In genomic region chrX:133364201-133364600, GRCh38 we compare ENCODE assay signal across 20 cellular contexts. TPM values are rescaled to one million over a fixed set of nuclear protein-coding genes. Genes with fewer than 3 reads are reported as not detected.
"Had no signal": no experiment of that assay in that cellular context is flagged by ENCODE, and none has a peak within 500 bp of the region (broad histone marks: within the 10 kb centered on the region; RNA-seq: fewer than 3 reads in every experiment).

No MANE protein-coding gene starts in this region.

- DNase-seq: activated CD4-positive, alpha-beta T cell treated with anti-CD3 and anti-CD28 coated beads, Interleukin-2, amount 50 U/mL, for 48 hours; activated CD8-positive, alpha-beta memory T cell treated with anti-CD3 and anti-CD28 coated beads, Interleukin-2, amount 10 ng/mL, durations not matched to agents 7 days and 5 days; activated gamma-delta T cell; activated T-cell treated with anti-CD3 and anti-CD28 coated beads, Interleukin-2, amount 50 U/mL, for 24 hours; cortex of kidney; effector memory CD4-positive, alpha-beta T cell; foreskin fibroblast; glutamatergic neuron; left colon; nephron progenitor cell; sigmoid colon; stimulated activated CD4-positive, alpha-beta T cell treated with anti-CD3 and anti-CD28 coated beads, Interleukin-2, amount 100 ng/mL, for 48 hours; stimulated activated naive CD4-positive, alpha-beta T cell treated with Interleukin-2 at 50 U/mL for 16 hours; SW 1271; upper lobe of right lung had no signal

- H3K27me3 Mint-ChIP-seq: activated CD8-positive, alpha-beta memory T cell treated with anti-CD3 and anti-CD28 coated beads, Interleukin-2, amount 10 ng/mL, durations not matched to agents 7 days and 5 days; activated naive CD8-positive, alpha-beta T cell had no signal

- H3K9me3 Mint-ChIP-seq: activated T-cell treated with anti-CD3 and anti-CD28 coated beads, Interleukin-2, amount 50 U/mL, for 24 hours; nephron progenitor cell; T-helper 2 cell treated with Interferon-gamma antibody and Interleukin-4, amounts not matched to agents 5 μg/mL and 100 μg/mL, for 36 hours had no signal

- H3K9me3 ChIP-seq: sigmoid colon, upper lobe of right lung had no signal

- H3K27ac Mint-ChIP-seq: activated CD8-positive, alpha-beta memory T cell treated with anti-CD3 and anti-CD28 coated beads, Interleukin-2, amount 10 ng/mL, durations not matched to agents 7 days and 5 days; activated naive CD8-positive, alpha-beta T cell; activated T-cell treated with anti-CD3 and anti-CD28 coated beads, Interleukin-2, amount 50 U/mL, for 24 hours; T-helper 2 cell treated with Interferon-gamma antibody and Interleukin-4, amounts not matched to agents 5 μg/mL and 100 μg/mL, for 36 hours had no signal

- H3K36me3 Mint-ChIP-seq: activated CD8-positive, alpha-beta memory T cell treated with anti-CD3 and anti-CD28 coated beads, Interleukin-2, amount 10 ng/mL, durations not matched to agents 7 days and 5 days; activated naive CD8-positive, alpha-beta T cell had no signal

- H3K4me1 Mint-ChIP-seq: activated CD8-positive, alpha-beta memory T cell treated with anti-CD3 and anti-CD28 coated beads, Interleukin-2, amount 10 ng/mL, durations not matched to agents 7 days and 5 days had no signal

- H3K36me3 ChIP-seq: cardiac muscle cell, sigmoid colon, upper lobe of right lung had no signal

- H3K4me3 ChIP-seq: cardiac muscle cell, sigmoid colon, upper lobe of right lung had no signal

- H3K4me3 Mint-ChIP-seq: activated CD8-positive, alpha-beta memory T cell treated with anti-CD3 and anti-CD28 coated beads, Interleukin-2, amount 10 ng/mL, durations not matched to agents 7 days and 5 days; activated naive CD8-positive, alpha-beta T cell; activated T-cell treated with anti-CD3 and anti-CD28 coated beads, Interleukin-2, amount 50 U/mL, for 24 hours; nephron progenitor cell; T-helper 2 cell treated with Interferon-gamma antibody and Interleukin-4, amounts not matched to agents 5 μg/mL and 100 μg/mL, for 36 hours had no signal

- H3K4me1 ChIP-seq: upper lobe of right lung had no signal

- ATAC-seq: activated CD4-positive, CD25-positive, alpha-beta regulatory T cell treated with anti-CD3 and anti-CD28 coated beads, Interleukin-2, amount 50 U/mL, for 24 hours; activated CD8-positive, alpha-beta memory T cell treated with anti-CD3 and anti-CD28 coated beads, Interleukin-2, amount 10 ng/mL, durations not matched to agents 7 days and 5 days; left colon; upper lobe of right lung had no signal

- H3K27ac ChIP-seq: cardiac muscle cell, upper lobe of right lung had no signal

- H3K27me3 ChIP-seq: cardiac muscle cell, sigmoid colon, upper lobe of right lung had no signal

RNA-seq across cellular contexts. Expression of gene GPC4, which starts 51.1 kb away (rescaled TPM):
- total RNA-seq: activated CD8-positive, alpha-beta memory T cell treated with anti-CD3 and anti-CD28 coated beads, Interleukin-2, amount 10 ng/mL, durations not matched to agents 7 days and 5 days; pulmonary artery endothelial cell had no signal
